In genomic region chr17:40327735-40328385, GRCh38 we compare ENCODE assay signal across 1 cellular context.
A peak's percentile ranks its signal among the peaks of the same experiment; 100 is the strongest.
TF ChIP-seq lines count a peak whose summit lies in the region.

No MANE protein-coding gene starts in this region.

TF ChIP-seq in HepG2, 621 proteins besides CTCF, POLR2A, EP300 and RAD21 (continues in another document):
- TF ChIP-seq ZNF710 (CRISPR knock-in tag; IDR thresholded peaks at IDR 0.05; ENCODE audit: borderline replicate concordance) (no peak), CREM (IDR thresholded peaks at IDR 0.05) (no peak), CREM (CRISPR knock-in tag; IDR thresholded peaks at IDR 0.05) (no peak), MAX (IDR thresholded peaks at IDR 0.05) (peak; percentile 57), ZKSCAN1 (IDR thresholded peaks at IDR 0.05; ENCODE audit: low read length) (no peak), SALL1 (CRISPR knock-in tag; IDR thresholded peaks at IDR 0.05) (peak; percentile 27; the same call in 1 of the 2 replicates), HINFP (CRISPR knock-in tag; IDR thresholded peaks at IDR 0.05; ENCODE audit: low read depth) (no peak), SOX6 (IDR thresholded peaks at IDR 0.05) (no peak), SOX6 (CRISPR knock-in tag; IDR thresholded peaks at IDR 0.05) (no peak), ZSCAN25 (CRISPR knock-in tag; IDR thresholded peaks at IDR 0.05) (no peak), POGZ (CRISPR knock-in tag; IDR thresholded peaks at IDR 0.05) (0 out of 2 replicates have a peak, but pooled peaks have one; percentile 6), ZNF558 (CRISPR knock-in tag; IDR thresholded peaks at IDR 0.05; ENCODE audit: borderline replicate concordance) (no peak), KDM5B (CRISPR knock-in tag; IDR thresholded peaks at IDR 0.05; ENCODE audit: borderline replicate concordance) (0 out of 2 replicates have a peak, but pooled peaks have one; percentile 6), GABPA (IDR thresholded peaks at IDR 0.05; ENCODE audit: low read depth, low read length) (no peak), GABPA (CRISPR knock-in tag; IDR thresholded peaks at IDR 0.05; ENCODE audit: low read depth) (no peak), TFDP2 (CRISPR knock-in tag; IDR thresholded peaks at IDR 0.05) (peak; percentile 39; the same call in 1 of the 2 replicates), ZNF770 (CRISPR knock-in tag; IDR thresholded peaks at IDR 0.05) (0 out of 2 replicates have a peak, but pooled peaks have one; percentile 23), TFE3 (CRISPR knock-in tag; IDR thresholded peaks at IDR 0.05) (no peak), GATA4 (IDR thresholded peaks at IDR 0.05; ENCODE audit: borderline replicate concordance, low read depth) (no peak), TFDP1 (CRISPR knock-in tag; IDR thresholded peaks at IDR 0.05; ENCODE audit: borderline replicate concordance) (0 out of 2 replicates have a peak, but pooled peaks have one; percentile 41), ZNF574 (CRISPR knock-in tag; IDR thresholded peaks at IDR 0.05) (0 out of 2 replicates have a peak, but pooled peaks have one; percentile 14), ZFX (CRISPR knock-in tag; IDR thresholded peaks at IDR 0.05; ENCODE audit: low read depth) (peak; percentile 34; the same call in 1 of the 2 replicates), NR0B2 (CRISPR knock-in tag; IDR thresholded peaks at IDR 0.05) (0 out of 2 replicates have a peak, but pooled peaks have one; percentile 30), NFAT5 (CRISPR knock-in tag; IDR thresholded peaks at IDR 0.05) (0 out of 2 replicates have a peak, but pooled peaks have one; percentile 41), ZFP41 (CRISPR knock-in tag; IDR thresholded peaks at IDR 0.05; ENCODE audit: borderline replicate concordance) (no peak), SKI (IDR thresholded peaks at IDR 0.05; ENCODE audit: partially characterized antibody) (no peak), THAP8 (CRISPR knock-in tag; IDR thresholded peaks at IDR 0.05; ENCODE audit: borderline replicate concordance) (no peak), HNF4G (IDR thresholded peaks at IDR 0.05; ENCODE audit: borderline replicate concordance, low read depth, low read length) (no peak), HNF4G (CRISPR knock-in tag; IDR thresholded peaks at IDR 0.05; ENCODE audit: borderline replicate concordance, low read depth) (no peak), MYC (CRISPR knock-in tag; IDR thresholded peaks at IDR 0.05; ENCODE audit: borderline replicate concordance) (0 out of 2 replicates have a peak, but pooled peaks have one; percentile 17)
